Comparison of ENCODE assay signal across 14 cellular contexts in the genomic region with DNA sequence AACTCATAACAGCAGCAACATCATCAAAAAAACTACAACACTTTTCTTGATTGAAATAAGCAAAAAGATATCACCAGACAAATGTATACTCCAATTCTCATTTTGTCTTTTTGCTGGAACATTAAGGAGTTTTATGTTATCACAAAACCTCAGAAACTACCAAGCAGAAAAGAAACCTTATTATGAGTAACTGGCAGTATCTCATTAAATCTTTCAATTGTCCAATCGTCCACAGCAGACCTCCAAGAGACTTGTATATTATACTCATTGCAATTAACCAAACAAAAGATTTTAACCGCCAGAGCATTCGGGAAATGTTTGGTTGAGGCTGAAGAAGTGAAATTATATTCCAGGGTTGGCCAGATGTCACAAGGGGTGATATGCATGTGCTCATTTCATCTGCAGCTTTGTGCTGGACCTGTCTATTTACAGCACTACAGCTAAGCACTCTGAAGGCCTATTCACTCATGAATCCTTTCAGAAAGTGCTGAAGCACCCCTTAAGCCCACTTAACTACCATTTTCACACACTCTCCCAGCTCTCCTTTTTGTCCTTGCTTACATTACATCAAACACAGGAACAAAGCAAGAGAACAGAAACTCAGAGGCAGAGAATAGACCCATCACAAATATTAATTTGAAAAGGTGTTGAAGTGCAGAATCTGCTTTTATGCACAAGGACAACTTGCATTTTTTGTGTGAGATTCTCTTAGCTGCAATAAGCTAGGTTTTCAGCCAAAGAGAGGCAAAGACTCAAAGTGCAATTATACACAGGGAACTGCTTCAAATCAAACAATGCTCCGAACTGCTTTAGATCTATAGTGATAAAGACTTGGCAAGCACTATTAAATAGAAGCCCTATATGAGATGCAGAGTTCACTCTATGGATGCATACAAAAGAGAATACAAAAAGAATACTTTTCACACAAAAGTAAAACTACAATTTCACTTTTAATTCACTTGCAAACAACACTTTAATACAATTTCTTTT.
DNase-seq lines count a peak whose midpoint lies in the region; TF ChIP-seq lines count a peak whose summit lies in the region.
"Had no signal": no experiment of that assay in that cellular context is flagged by ENCODE, and none has a peak within 500 bp of the region (broad histone marks: within the 10 kb centered on the region; RNA-seq: fewer than 3 reads in every experiment).

No MANE protein-coding gene starts in this region.

- TF ChIP-seq CTCF in HEK293 (tag by site-specific recombination; IDR thresholded peaks at IDR 0.05) (no peak), nephron (IDR thresholded peaks at IDR 0.05; ENCODE audit: unreplicated experiment in 3 of 3) (no peak), brain microvascular endothelial cell (IDR thresholded peaks at IDR 0.05; ENCODE audit: low read depth, low read length, missing control alignments) (no peak)

- H3K27ac ChIP-seq in HEK293 (ENCODE audit: extremely low read depth, low read depth, low read length) (no peak overlapping the region), SK-N-MC (peak overlapping the region; percentile 73), brain microvascular endothelial cell (no peak overlapping the region)

- in situ Hi-C loops in brain microvascular endothelial cell (cut with HindIII; ENCODE audit: low pct_ligation_motif_present, low sequenced_read_pairs), result no loop called here

- no peak overlapping the region for H3K9ac ChIP-seq in SK-N-MC (ENCODE audit: insufficient read length)

- no peaks in the 10 kb centered on the region for H3K27me3 ChIP-seq in brain microvascular endothelial cell (replicated peaks)
- H3K27me3 ChIP-seq: MG63 had no signal

- H3K4me1 Mint-ChIP-seq in nephron, result peaks cover 42% of the 10 kb centered on the region
- peaks cover 10% of the 10 kb centered on the region for H3K4me1 Mint-ChIP-seq in activated T-cell treated with anti-CD3 and anti-CD28 coated beads, Interleukin-2, amount 50 U/mL, for 24 hours (ENCODE audit: low read depth)

- peak; percentile 77 to 79 for DNase-seq in NCI-H1930 (lab: John Stamatoyannopoulos, UW)
- no peak for DNase-seq in SK-N-MC (ENCODE audit: low read depth, low spot score)
- no peak for DNase-seq in NCI-H1694 treated with DMSO at 0.1 percent for 48 hours (lab: John Stamatoyannopoulos, UW)
- DNase-seq in brain microvascular endothelial cell, result no peak
- no peak for DNase-seq in activated T-cell treated with anti-CD3 and anti-CD28 coated beads, Interleukin-2, amount 50 U/mL, for 24 hours
- DNase-seq in AG08395 (ENCODE audit: low spot score), result no peak
- DNase-seq: activated CD4-positive, CD25-positive, alpha-beta regulatory T cell; amygdala; MG63; SW 1271 had no signal

- POLR2A ChIA-PET in HEK293 (lab: Yijun Ruan, JAX), result no interaction called here

- H3K9me3 ChIP-seq in HEK293 (ENCODE audit: control insufficient read depth, insufficient read depth, low read depth, low read length), result no peaks in the 10 kb centered on the region
- no peaks in the 10 kb centered on the region for H3K9me3 ChIP-seq in SK-N-MC (ENCODE audit: low read depth, low read length)
- H3K9me3 ChIP-seq: MG63 had no signal

- no peaks in the 10 kb centered on the region for H3K27me3 Mint-ChIP-seq in nephron (ENCODE audit: low read depth)
- no peaks in the 10 kb centered on the region for H3K27me3 Mint-ChIP-seq in activated T-cell treated with anti-CD3 and anti-CD28 coated beads, Interleukin-2, amount 50 U/mL, for 24 hours
- H3K27me3 Mint-ChIP-seq: dendritic cell treated with granulocyte-macrophage colony-stimulating factor and Interleukin-4, amounts not matched to agents 40 ng/mL and 50 ng/mL, for 4 days; stimulated activated naive CD8-positive, alpha-beta T cell treated with anti-CD3 and anti-CD28 coated beads, Interleukin-15, Interleukin-2, amounts not matched to agents 100 ng/mL and 50 ng/mL, for 24 hours had no signal

- CTCF ChIA-PET in HEK293 (lab: Yijun Ruan, JAX), result no interaction called here

- no peaks in the 10 kb centered on the region for H3K36me3 ChIP-seq in HEK293 (ENCODE audit: control insufficient read depth in 2 of 2, insufficient read depth in 1 of 2, low read length in 2 of 2)
- H3K36me3 ChIP-seq in SK-N-MC (ENCODE audit: insufficient read depth, low read length), result no peaks in the 10 kb centered on the region
- no peaks in the 10 kb centered on the region for H3K36me3 ChIP-seq in brain microvascular endothelial cell (replicated peaks)
- H3K36me3 ChIP-seq: MG63 had no signal

- no peaks in the 10 kb centered on the region for H3K36me3 Mint-ChIP-seq in nephron (ENCODE audit: low read depth)
- H3K36me3 Mint-ChIP-seq in activated T-cell treated with anti-CD3 and anti-CD28 coated beads, Interleukin-2, amount 50 U/mL, for 24 hours (ENCODE audit: low read depth), result no peaks in the 10 kb centered on the region

- H3K27ac Mint-ChIP-seq in nephron, result peak overlapping the region; percentile 37 to 72 (median 39)
- no peak overlapping the region for H3K27ac Mint-ChIP-seq in activated T-cell treated with anti-CD3 and anti-CD28 coated beads, Interleukin-2, amount 50 U/mL, for 24 hours
- H3K27ac Mint-ChIP-seq: dendritic cell treated with granulocyte-macrophage colony-stimulating factor and Interleukin-4, amounts not matched to agents 40 ng/mL and 50 ng/mL, for 4 days; stimulated activated naive CD8-positive, alpha-beta T cell treated with anti-CD3 and anti-CD28 coated beads, Interleukin-15, Interleukin-2, amounts not matched to agents 100 ng/mL and 50 ng/mL, for 24 hours had no signal

- no peaks in the 10 kb centered on the region for H3K9me3 Mint-ChIP-seq in nephron
- H3K9me3 Mint-ChIP-seq in activated T-cell treated with anti-CD3 and anti-CD28 coated beads, Interleukin-2, amount 50 U/mL, for 24 hours, result no peaks in the 10 kb centered on the region
- H3K9me3 Mint-ChIP-seq: dendritic cell treated with granulocyte-macrophage colony-stimulating factor and Interleukin-4, amounts not matched to agents 40 ng/mL and 50 ng/mL, for 4 days; stimulated activated naive CD8-positive, alpha-beta T cell treated with anti-CD3 and anti-CD28 coated beads, Interleukin-15, Interleukin-2, amounts not matched to agents 100 ng/mL and 50 ng/mL, for 24 hours had no signal

- H3K4me3 Mint-ChIP-seq in nephron, result no peak overlapping the region
- H3K4me3 Mint-ChIP-seq in activated T-cell treated with anti-CD3 and anti-CD28 coated beads, Interleukin-2, amount 50 U/mL, for 24 hours, result no peak overlapping the region
- H3K4me3 Mint-ChIP-seq: dendritic cell treated with granulocyte-macrophage colony-stimulating factor and Interleukin-4, amounts not matched to agents 40 ng/mL and 50 ng/mL, for 4 days; stimulated activated naive CD8-positive, alpha-beta T cell treated with anti-CD3 and anti-CD28 coated beads, Interleukin-15, Interleukin-2, amounts not matched to agents 100 ng/mL and 50 ng/mL, for 24 hours had no signal

- H3K4me3 ChIP-seq in HEK293 (ENCODE audit: low read depth, low read length) (no peak overlapping the region), SK-N-MC (0 out of 2 replicates have a peak overlapping the region, but pooled peaks have one; percentile 1), brain microvascular endothelial cell (ENCODE audit: low read depth, low read length) (no peak overlapping the region)
- H3K4me3 ChIP-seq: MG63 had no signal

- H3K4me1 ChIP-seq in HEK293 (ENCODE audit: control insufficient read depth, insufficient read depth, low read length), result peaks cover 12% of the 10 kb centered on the region; the same call in 1 of the 2 replicates

TF ChIP-seq in HEK293, 187 proteins besides CTCF, POLR2A, EP300 and RAD21 (continues in another document):
- TF ChIP-seq ZNF138 (tag by site-specific recombination; IDR thresholded peaks at IDR 0.05; ENCODE audit: borderline replicate concordance), result no peak
- TF ChIP-seq, protein P1, sequence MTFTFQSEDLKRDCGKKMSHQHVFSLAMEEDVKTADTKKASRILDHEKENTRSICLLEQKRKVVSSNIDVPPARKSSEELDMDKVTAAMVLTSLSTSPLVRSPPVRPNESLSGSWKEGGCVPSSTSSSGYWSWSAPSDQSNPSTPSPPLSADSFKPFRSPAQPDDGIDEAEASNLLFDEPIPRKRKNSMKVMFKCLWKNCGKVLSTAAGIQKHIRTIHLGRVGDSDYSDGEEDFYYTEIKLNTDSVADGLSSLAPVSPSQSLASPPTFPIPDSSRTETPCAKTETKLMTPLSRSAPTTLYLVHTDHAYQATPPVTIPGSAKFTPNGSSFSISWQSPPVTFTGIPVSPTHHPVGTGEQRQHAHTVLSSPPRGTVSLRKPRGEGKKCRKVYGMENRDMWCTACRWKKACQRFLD (tag by site-specific recombination; IDR thresholded peaks at IDR 0.05), result no peak
- TF ChIP-seq ZBTB17 (tag by site-specific recombination; IDR thresholded peaks at IDR 0.05), result peak; percentile 70
- TF ChIP-seq ZNF157 (tag by site-specific recombination; IDR thresholded peaks at IDR 0.05), result no peak
- peak; percentile 54 for TF ChIP-seq PRDM6 (tag by site-specific recombination; IDR thresholded peaks at IDR 0.05)
- TF ChIP-seq, protein P2, sequence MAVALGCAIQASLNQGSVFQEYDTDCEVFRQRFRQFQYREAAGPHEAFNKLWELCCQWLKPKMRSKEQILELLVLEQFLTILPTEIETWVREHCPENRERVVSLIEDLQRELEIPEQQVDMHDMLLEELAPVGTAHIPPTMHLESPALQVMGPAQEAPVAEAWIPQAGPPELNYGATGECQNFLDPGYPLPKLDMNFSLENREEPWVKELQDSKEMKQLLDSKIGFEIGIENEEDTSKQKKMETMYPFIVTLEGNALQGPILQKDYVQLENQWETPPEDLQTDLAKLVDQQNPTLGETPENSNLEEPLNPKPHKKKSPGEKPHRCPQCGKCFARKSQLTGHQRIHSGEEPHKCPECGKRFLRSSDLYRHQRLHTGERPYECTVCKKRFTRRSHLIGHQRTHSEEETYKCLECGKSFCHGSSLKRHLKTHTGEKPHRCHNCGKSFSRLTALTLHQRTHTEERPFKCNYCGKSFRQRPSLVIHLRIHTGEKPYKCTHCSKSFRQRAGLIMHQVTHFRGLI (tag by site-specific recombination; IDR thresholded peaks at IDR 0.05), result no peak
- no peak for TF ChIP-seq ZNF404 (tag by site-specific recombination; IDR thresholded peaks at IDR 0.05)

Comparison
In these comparisons a context has a peak if more than half of its experiments do, and no peak if none do; other contexts are left out.
1. DNase-seq: peak in NCI-H1930 (2 of 2); none in SK-N-MC (single experiment), NCI-H1694 treated with DMSO at 0.1 percent for 48 hours (single experiment), brain microvascular endothelial cell (single experiment), activated T-cell treated with anti-CD3 and anti-CD28 coated beads, Interleukin-2, amount 50 U/mL, for 24 hours (single experiment) and AG08395 (single experiment).